1 cellular context compared by ENCODE assay signal in genomic region chr2:205471776-205472175, GRCh38.
TF ChIP-seq lines count a peak whose summit lies in the region.

No MANE protein-coding gene starts in this region.

TF ChIP-seq in GM23338, 12 proteins besides CTCF, POLR2A, EP300 and RAD21 (continued from another document):
- TF ChIP-seq REST (IDR thresholded peaks at IDR 0.05; ENCODE audit: unreplicated experiment) (no peak), CREB1 (CRISPR knock-in tag; IDR thresholded peaks at IDR 0.05; ENCODE audit: low read depth) (no peak), STAT1 (IDR thresholded peaks at IDR 0.05; ENCODE audit: unreplicated experiment) (no peak), EZH2 (IDR thresholded peaks at IDR 0.05; ENCODE audit: low read depth, unreplicated experiment) (no peak), ZNF114 (CRISPR knock-in tag; IDR thresholded peaks at IDR 0.05) (no peak)
TF ChIP-seq in GM23338: peak in this region for 0.
